In genomic region chr16:85010931-85011845, GRCh38 we compare ENCODE assay signal across 8 cellular contexts. TPM values are rescaled to one million over a fixed set of nuclear protein-coding genes. Genes with fewer than 3 reads are reported as not detected.
DNase-seq lines count a peak whose midpoint lies in the region; ATAC-seq and TF ChIP-seq lines count a peak whose summit lies in the region.

Gene ZDHHC7, minus strand, starts transcription at chr16:85011535. Its CDS starts 20,917 bp downstream, at chr16:84990618.

- TF ChIP-seq CTCF in left lung (IDR thresholded peaks at IDR 0.05), result no peak

- peak within 1 kb of the TSS; percentile 77 to 81 for H3K4me3 ChIP-seq in left lung

- H3K27ac Mint-ChIP-seq in activated CD4-positive, alpha-beta T cell treated with anti-CD3 and anti-CD28 coated beads, Interleukin-2, amount 10 ng/mL, durations not matched to agents 7 days and 5 days, result peak within 1 kb of the TSS; percentile 99

- H3K4me1 ChIP-seq in left lung, result peaks cover 9 to 68% of the 10 kb centered on the region in 2 donors

- POLR2A ChIA-PET in activated CD4-positive, alpha-beta T cell treated with anti-CD3 and anti-CD28 coated beads, Interleukin-2, amount 10 ng/mL, durations not matched to agents 7 days and 5 days (lab: Charles Lee), result interaction anchor here (0.6 to 1.3 kb wide), 4 partner anchors 17 to 201 kb away, joined by 3 read pairs; partner anchors contain the start of gene KIAA0513

- CTCF ChIA-PET in activated CD4-positive, alpha-beta T cell treated with anti-CD3 and anti-CD28 coated beads, Interleukin-2, amount 10 ng/mL, durations not matched to agents 7 days and 5 days (lab: Charles Lee), result interaction anchor here (0.8 to 1.8 kb wide), 4 partner anchors 13 to 258 kb away, joined by 3 to 12 read pairs (median 3); partner anchors contain the start of gene KIAA0513

- H3K9me3 ChIP-seq in left lung, result no peaks in the 10 kb centered on the region

- in situ Hi-C loops in GM18951 (cut with MboI; ENCODE audit: low sequenced_read_pairs, unreplicated experiment), result no loop called here

- no peaks in the 10 kb centered on the region for H3K27me3 Mint-ChIP-seq in activated CD4-positive, alpha-beta T cell treated with anti-CD3 and anti-CD28 coated beads, Interleukin-2, amount 10 ng/mL, durations not matched to agents 7 days and 5 days

- no peaks in the 10 kb centered on the region for H3K27me3 ChIP-seq in left lung

- peak; percentile 94 for DNase-seq in AG20443 (ENCODE audit: low spot score)
- DNase-seq in NCI-H524 treated with DMSO at 0.1 percent for 48 hours (lab: John Stamatoyannopoulos, UW), result peak; percentile 16
- peak; percentile 85 for DNase-seq in activated CD4-positive, alpha-beta T cell treated with anti-CD3 and anti-CD28 coated beads, Interleukin-2, amount 10 ng/mL, durations not matched to agents 7 days and 5 days
- peak; percentile 66 for DNase-seq in cortex of kidney (lab: John Stamatoyannopoulos, UW)
- peak; percentile 89 to 95 for DNase-seq in left lung
- DNase-seq in stimulated activated CD4-positive, alpha-beta T cell treated with anti-CD3 and anti-CD28 coated beads, Interleukin-2, amount 100 ng/mL, for 48 hours, result peak; percentile 80 to 86

- peaks cover 0 to 3% of the 10 kb centered on the region in 2 donors for H3K36me3 ChIP-seq in left lung

- intact Hi-C loops in left lung (cut with DNase I), result no loop called here

- H3K4me1 Mint-ChIP-seq in activated CD4-positive, alpha-beta T cell treated with anti-CD3 and anti-CD28 coated beads, Interleukin-2, amount 10 ng/mL, durations not matched to agents 7 days and 5 days, result peaks cover 39% of the 10 kb centered on the region

- H3K36me3 Mint-ChIP-seq in activated CD4-positive, alpha-beta T cell treated with anti-CD3 and anti-CD28 coated beads, Interleukin-2, amount 10 ng/mL, durations not matched to agents 7 days and 5 days (ENCODE audit: low read depth), result peaks cover 7% of the 10 kb centered on the region

- H3K27ac ChIP-seq in left lung, result peak within 1 kb of the TSS; percentile 98 to 99

- peak; percentile 89 for TF ChIP-seq POLR2A in GM18951 (IDR thresholded peaks at IDR 0.05; ENCODE audit: extremely low read depth, insufficient read depth, insufficient read length)

- no peaks in the 10 kb centered on the region for H3K9me3 Mint-ChIP-seq in activated CD4-positive, alpha-beta T cell treated with anti-CD3 and anti-CD28 coated beads, Interleukin-2, amount 10 ng/mL, durations not matched to agents 7 days and 5 days

- H3K4me3 Mint-ChIP-seq in activated CD4-positive, alpha-beta T cell treated with anti-CD3 and anti-CD28 coated beads, Interleukin-2, amount 10 ng/mL, durations not matched to agents 7 days and 5 days, result peak within 1 kb of the TSS; percentile 96

- ATAC-seq in HG03175 (IDR thresholded peaks at IDR 0.05; ENCODE audit: unreplicated experiment) (peak; percentile 90), left lung (peak; percentile 93)

RNA-seq across cellular contexts. Expression of gene ZDHHC7, which starts in this region (rescaled TPM):
- 10 to 100 TPM; 30.7 to 33.9 TPM for total RNA-seq in activated CD4-positive, alpha-beta T cell treated with anti-CD3 and anti-CD28 coated beads, Interleukin-2, amount 10 ng/mL, durations not matched to agents 7 days and 5 days
- total RNA-seq in left lung, result 10 to 100 TPM; 69.8 to 82.3 TPM

Comparison
In these comparisons a context has a peak if more than half of its experiments do, and no peak if none do; other contexts are left out.
1. Peak in every context shown above with its lines: DNase-seq, ATAC-seq, H3K4me3 ChIP-seq and H3K27ac ChIP-seq.
2. DNase-seq: peak in every context shown above with its lines; median percentile 94 in AG20443; 92 in left lung; 85 in activated CD4-positive, alpha-beta T cell treated with anti-CD3 and anti-CD28 coated beads, Interleukin-2, amount 10 ng/mL, durations not matched to agents 7 days and 5 days; 83 in stimulated activated CD4-positive, alpha-beta T cell treated with anti-CD3 and anti-CD28 coated beads, Interleukin-2, amount 100 ng/mL, for 48 hours; 66 in cortex of kidney; 16 in NCI-H524 treated with DMSO at 0.1 percent for 48 hours.